ENCODE assay signal across 9 cellular contexts in genomic region chr3:124772081-124772831, GRCh38. TPM values are rescaled to one million over a fixed set of nuclear protein-coding genes. Genes with fewer than 3 reads are reported as not detected.
A peak's percentile ranks its signal among the peaks of the same experiment; 100 is the strongest.
DNase-seq lines count a peak whose midpoint lies in the region; ATAC-seq, FAIRE-seq and TF ChIP-seq lines count a peak whose summit lies in the region.
"Had no signal": no experiment of that assay in that cellular context is flagged by ENCODE, and none has a peak within 500 bp of the region (broad histone marks: within the 10 kb centered on the region; RNA-seq: fewer than 3 reads in every experiment).

No MANE protein-coding gene starts in this region.

- H2BK120ac ChIP-seq in mesendoderm (ENCODE audit: low read depth, low read length) = no peak overlapping the region

- POLR2A ChIA-PET in CD8-positive, alpha-beta T cell (lab: Charles Lee) = interaction anchor here (0.8 kb wide), 1 partner anchor 12 kb away, joined by 3 read pairs; no protein-coding TSS in a partner anchor

- no CpG with 5 or more reads among the region's 17 CpGs for WGBS in mesendoderm (ENCODE audit: extremely low coverage, insufficient coverage, low lambda C conversion rate)

- peak; percentile 86 for DNase-seq in Ammon's horn (ENCODE audit: low spot score)
- DNase-seq in NCI-H524 treated with DMSO at 0.1 percent for 48 hours (lab: John Stamatoyannopoulos, UW) = peak; percentile 25
- DNase-seq in myocyte (ENCODE audit: low read depth) = peak; percentile 96
- no peak for DNase-seq in CD8-positive, alpha-beta T cell
- DNase-seq in mesendoderm = no peak

- no peak overlapping the region for H3K27ac Mint-ChIP-seq in CD8-positive, alpha-beta T cell

- peak; percentile 92 for FAIRE-seq in endometrium (lab: Jason Lieb, UNC)

- H3K4me1 ChIP-seq in CD8-positive, alpha-beta T cell (ENCODE audit: insufficient read depth, low read length) = no peaks in the 10 kb centered on the region
- peaks cover 3% of the 10 kb centered on the region for H3K4me1 ChIP-seq in mesendoderm (ENCODE audit: control insufficient read depth, low read depth, low read length)

- H4K8ac ChIP-seq in mesendoderm (ENCODE audit: low read depth, low read length) = no peak overlapping the region

- H3K56ac ChIP-seq in mesendoderm (ENCODE audit: low read length) = no peak overlapping the region

- peaks cover 19% of the 10 kb centered on the region for H3K79me1 ChIP-seq in mesendoderm (ENCODE audit: low read length)

- no peaks in the 10 kb centered on the region for H3K9me3 Mint-ChIP-seq in CD8-positive, alpha-beta T cell
- H3K9me3 Mint-ChIP-seq: central memory CD8-positive, alpha-beta T cell had no signal

- CTCF ChIA-PET in CD8-positive, alpha-beta T cell (lab: Charles Lee) = interaction anchor here (0.7 to 2.6 kb wide), 5 partner anchors 11 to 134 kb away, joined by 3 to 16 read pairs (median 3); no protein-coding TSS in a partner anchor

- H3K4ac ChIP-seq in mesendoderm (ENCODE audit: low read depth, low read length) = no peak overlapping the region

- no peak overlapping the region for H3K18ac ChIP-seq in mesendoderm (ENCODE audit: low read length)

- H3K27me3 Mint-ChIP-seq in CD8-positive, alpha-beta T cell (ENCODE audit: low read depth) = peaks cover 16% of the 10 kb centered on the region

- no peak for ATAC-seq in CD8-positive, alpha-beta T cell
- ATAC-seq in GM21723 (IDR thresholded peaks at IDR 0.05; ENCODE audit: unreplicated experiment) (no peak), HG03175 (IDR thresholded peaks at IDR 0.05; ENCODE audit: unreplicated experiment) (no peak)

- no peaks in the 10 kb centered on the region for H3K36me3 Mint-ChIP-seq in CD8-positive, alpha-beta T cell

- no peak overlapping the region for H2BK5ac ChIP-seq in mesendoderm (ENCODE audit: low read length)

- no peaks in the 10 kb centered on the region for H3K36me3 ChIP-seq in CD8-positive, alpha-beta T cell (ENCODE audit: insufficient read depth, low read length)
- H3K36me3 ChIP-seq in mesendoderm (ENCODE audit: control insufficient read depth, insufficient read depth, low read length) = peaks cover 28% of the 10 kb centered on the region

- intact Hi-C loops in CD8-positive, alpha-beta T cell (cut with DNase I, micrococcal nuclease) = no loop called here

- no peak overlapping the region for H3K4me3 ChIP-seq in CD8-positive, alpha-beta T cell (ENCODE audit: low read depth, low read length)
- H3K4me3 ChIP-seq in mesendoderm (ENCODE audit: low read length) = no peak overlapping the region

- no peak overlapping the region for H2AK5ac ChIP-seq in mesendoderm (ENCODE audit: low read length)

- no peaks in the 10 kb centered on the region for H3K9me3 ChIP-seq in CD8-positive, alpha-beta T cell (ENCODE audit: low read length)

- H3K79me2 ChIP-seq in mesendoderm (ENCODE audit: control insufficient read depth, insufficient read depth, low read length) = peaks cover 4% of the 10 kb centered on the region

- H4K5ac ChIP-seq in mesendoderm (ENCODE audit: low read length) = no peak overlapping the region

- no peak overlapping the region for H3K4me2 ChIP-seq in mesendoderm (ENCODE audit: low read length)

- no peak overlapping the region for H2BK15ac ChIP-seq in mesendoderm (replicated peaks; ENCODE audit: low read depth)

- H3K27ac ChIP-seq in CD8-positive, alpha-beta T cell (ENCODE audit: low read depth, low read length) = no peak overlapping the region
- no peak overlapping the region for H3K27ac ChIP-seq in mesendoderm (ENCODE audit: low read depth, low read length)

- no peak overlapping the region for H3K23ac ChIP-seq in mesendoderm (ENCODE audit: low read length)

- H3K4me3 Mint-ChIP-seq in CD8-positive, alpha-beta T cell = no peak overlapping the region
- H3K4me3 Mint-ChIP-seq: central memory CD8-positive, alpha-beta T cell had no signal

- no peak overlapping the region for H3K9ac ChIP-seq in mesendoderm (ENCODE audit: low read length)

- H3K4me1 Mint-ChIP-seq in CD8-positive, alpha-beta T cell (ENCODE audit: low read depth) = no peaks in the 10 kb centered on the region
- H3K4me1 Mint-ChIP-seq: central memory CD8-positive, alpha-beta T cell had no signal

- TF ChIP-seq CTCF in CD8-positive, alpha-beta T cell (IDR thresholded peaks at IDR 0.05) = no peak

- peaks cover 4% of the 10 kb centered on the region for H3K27me3 ChIP-seq in CD8-positive, alpha-beta T cell (ENCODE audit: insufficient read depth, low read length)
- no peaks in the 10 kb centered on the region for H3K27me3 ChIP-seq in mesendoderm (ENCODE audit: insufficient read depth, low read length, poor library complexity)

RNA-seq across cellular contexts. Expression of gene UMPS, which starts 42.0 kb away (rescaled TPM):
- 11.6 and 18.7 TPM in 2 replicates for total RNA-seq in myocyte
- 19.9 TPM for polyA plus RNA-seq in myocyte (2012)
- total RNA-seq in CD8-positive, alpha-beta T cell = 10 to 100 TPM; 16.7 to 19.8 TPM
- 45.8 TPM for polyA plus RNA-seq in mesendoderm (2013, experiment 1 of 2)
- 45.3 TPM for polyA plus RNA-seq in mesendoderm (2013, experiment 2 of 2)

Comparison
In these comparisons a context has a peak if more than half of its experiments do, and no peak if none do; other contexts are left out.
1. DNase-seq: peak in Ammon's horn (single experiment), NCI-H524 treated with DMSO at 0.1 percent for 48 hours (single experiment) and myocyte (single experiment); none in CD8-positive, alpha-beta T cell (0 of 7) and mesendoderm (single experiment).